Comparison of ENCODE assay signal across 17 cellular contexts in the genomic region with DNA sequence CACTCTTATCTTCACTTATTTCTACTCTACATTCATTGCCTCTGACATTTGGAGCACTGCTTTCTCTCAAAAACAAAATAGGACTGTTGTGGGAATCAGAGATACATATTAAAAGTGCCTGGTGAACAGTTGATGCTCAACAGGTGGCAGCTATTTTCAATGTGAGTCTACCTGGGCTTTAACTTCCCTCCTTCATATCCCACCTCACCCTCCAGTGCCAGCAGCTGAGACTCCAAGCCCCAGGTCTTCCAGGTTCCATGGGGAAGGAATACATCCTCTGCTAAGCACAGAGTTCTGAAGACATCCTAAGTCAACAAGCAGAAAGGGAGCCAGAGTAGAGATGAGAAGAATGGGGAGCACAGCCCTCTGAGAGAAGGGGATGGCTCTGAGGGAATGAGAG.
"Had no signal": no experiment of that assay in that cellular context is flagged by ENCODE, and none has a peak within 500 bp of the region (broad histone marks: within the 10 kb centered on the region; RNA-seq: fewer than 3 reads in every experiment).

No MANE protein-coding gene starts in this region.

- H3K27me3 ChIP-seq: ovary, right atrium auricular region, suprapubic skin, thyroid gland had no signal

- ATAC-seq: stimulated activated naive CD8-positive, alpha-beta T cell treated with anti-CD3 and anti-CD28 coated beads, Interleukin-15, Interleukin-2, amounts not matched to agents 100 U/mL and 50 U/mL, for 24 hours had no signal

- H3K4me3 Mint-ChIP-seq: endodermal cell; naive thymus-derived CD4-positive, alpha-beta T cell; neural crest cell; type B pancreatic cell had no signal

- DNase-seq: dermis blood vessel endothelial cell; effector CD4-positive, alpha-beta T cell; endodermal cell; foreskin melanocyte; heart left ventricle; hippocampal formation; mammary epithelial cell; naive thymus-derived CD4-positive, alpha-beta T cell; ovary; stimulated activated CD4-positive, alpha-beta T cell treated with anti-CD3 and anti-CD28 coated beads, Interleukin-2, amount 100 ng/mL, for 48 hours; stimulated activated naive CD8-positive, alpha-beta T cell treated with anti-CD3 and anti-CD28 coated beads, Interleukin-15, Interleukin-2, amounts not matched to agents 100 U/mL and 50 U/mL, for 24 hours had no signal

- H3K4me3 ChIP-seq: heart left ventricle, ovary, right atrium auricular region, smooth muscle cell, suprapubic skin, thyroid gland had no signal

- H3K9me3 Mint-ChIP-seq: endodermal cell; naive thymus-derived CD4-positive, alpha-beta T cell; neural crest cell; type B pancreatic cell had no signal

- H3K27ac Mint-ChIP-seq: endodermal cell; naive thymus-derived CD4-positive, alpha-beta T cell; type B pancreatic cell had no signal

- H3K36me3 Mint-ChIP-seq: naive thymus-derived CD4-positive, alpha-beta T cell; type B pancreatic cell had no signal

- H3K4me2 ChIP-seq: smooth muscle cell had no signal

- H3K36me3 ChIP-seq: heart left ventricle, ovary, right atrium auricular region, suprapubic skin, thyroid gland had no signal

- H3K27ac ChIP-seq: heart left ventricle, ovary, right atrium auricular region, suprapubic skin, thyroid gland had no signal
